ENCODE assay signal across 1 cellular context in the genomic region with DNA sequence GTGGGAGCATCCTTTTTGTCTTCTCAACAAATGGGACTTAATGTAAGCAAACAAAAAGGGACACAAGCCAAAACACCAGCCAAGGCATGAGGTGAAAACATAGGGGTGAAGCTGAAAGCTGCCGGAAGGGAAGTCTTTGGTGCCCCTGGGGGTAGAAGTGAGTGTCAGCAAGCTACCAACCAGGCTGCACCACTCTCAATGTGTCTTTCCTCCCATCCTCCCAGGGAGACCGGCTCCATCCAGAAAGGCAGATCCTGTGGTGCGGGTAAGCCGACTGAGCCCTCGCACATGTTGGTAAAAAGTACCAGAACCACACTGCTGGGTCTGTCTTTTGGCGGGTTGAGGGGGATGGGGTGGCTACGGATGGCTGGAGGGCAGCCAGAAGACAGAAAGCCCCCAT.
TF ChIP-seq lines count a peak whose summit lies in the region.

No MANE protein-coding gene starts in this region.

TF ChIP-seq in SK-N-SH, 30 proteins besides CTCF, POLR2A, EP300 and RAD21 (continued from another document):
- TF ChIP-seq, protein P1, sequence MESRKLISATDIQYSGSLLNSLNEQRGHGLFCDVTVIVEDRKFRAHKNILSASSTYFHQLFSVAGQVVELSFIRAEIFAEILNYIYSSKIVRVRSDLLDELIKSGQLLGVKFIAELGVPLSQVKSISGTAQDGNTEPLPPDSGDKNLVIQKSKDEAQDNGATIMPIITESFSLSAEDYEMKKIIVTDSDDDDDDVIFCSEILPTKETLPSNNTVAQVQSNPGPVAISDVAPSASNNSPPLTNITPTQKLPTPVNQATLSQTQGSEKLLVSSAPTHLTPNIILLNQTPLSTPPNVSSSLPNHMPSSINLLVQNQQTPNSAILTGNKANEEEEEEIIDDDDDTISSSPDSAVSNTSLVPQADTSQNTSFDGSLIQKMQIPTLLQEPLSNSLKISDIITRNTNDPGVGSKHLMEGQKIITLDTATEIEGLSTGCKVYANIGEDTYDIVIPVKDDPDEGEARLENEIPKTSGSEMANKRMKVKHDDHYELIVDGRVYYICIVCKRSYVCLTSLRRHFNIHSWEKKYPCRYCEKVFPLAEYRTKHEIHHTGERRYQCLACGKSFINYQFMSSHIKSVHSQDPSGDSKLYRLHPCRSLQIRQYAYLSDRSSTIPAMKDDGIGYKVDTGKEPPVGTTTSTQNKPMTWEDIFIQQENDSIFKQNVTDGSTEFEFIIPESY (IDR thresholded peaks at IDR 0.05; ENCODE audit: borderline replicate concordance, low read depth) = no peak
- TF ChIP-seq MXI1 (IDR thresholded peaks at IDR 0.05; ENCODE audit: low read depth, low read length) = no peak
- no peak for TF ChIP-seq TAF1 (IDR thresholded peaks at IDR 0.05; ENCODE audit: borderline replicate concordance, low read depth, low read length)
- TF ChIP-seq SIN3A (IDR thresholded peaks at IDR 0.05; ENCODE audit: borderline replicate concordance, low read depth, low read length) = no peak
- TF ChIP-seq USF2 (IDR thresholded peaks at IDR 0.05; ENCODE audit: borderline replicate concordance, low read depth, low read length) = no peak
- TF ChIP-seq TCF12 (IDR thresholded peaks at IDR 0.05) = no peak
- TF ChIP-seq FOSL2 (IDR thresholded peaks at IDR 0.05; ENCODE audit: borderline replicate concordance, low read depth) = no peak
- TF ChIP-seq, protein P2, sequence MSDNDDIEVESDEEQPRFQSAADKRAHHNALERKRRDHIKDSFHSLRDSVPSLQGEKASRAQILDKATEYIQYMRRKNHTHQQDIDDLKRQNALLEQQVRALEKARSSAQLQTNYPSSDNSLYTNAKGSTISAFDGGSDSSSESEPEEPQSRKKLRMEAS (IDR thresholded peaks at IDR 0.05; ENCODE audit: low read depth) = no peak
- no peak for TF ChIP-seq POLR2AphosphoS5 (IDR thresholded peaks at IDR 0.05; ENCODE audit: low read depth, low read length)
- TF ChIP-seq FOXM1 (IDR thresholded peaks at IDR 0.05; ENCODE audit: low read depth) = no peak
- TF ChIP-seq RCOR1 (IDR thresholded peaks at IDR 0.05; ENCODE audit: low read length) = no peak
- TF ChIP-seq GABPA (IDR thresholded peaks at IDR 0.05; ENCODE audit: low read depth) = no peak
- no peak for TF ChIP-seq JUND (IDR thresholded peaks at IDR 0.05)
- no peak for TF ChIP-seq GATA2 (CRISPR knock-in tag; IDR thresholded peaks at IDR 0.05)
